Comparison of ENCODE assay signal across 20 cellular contexts in the genomic region with DNA sequence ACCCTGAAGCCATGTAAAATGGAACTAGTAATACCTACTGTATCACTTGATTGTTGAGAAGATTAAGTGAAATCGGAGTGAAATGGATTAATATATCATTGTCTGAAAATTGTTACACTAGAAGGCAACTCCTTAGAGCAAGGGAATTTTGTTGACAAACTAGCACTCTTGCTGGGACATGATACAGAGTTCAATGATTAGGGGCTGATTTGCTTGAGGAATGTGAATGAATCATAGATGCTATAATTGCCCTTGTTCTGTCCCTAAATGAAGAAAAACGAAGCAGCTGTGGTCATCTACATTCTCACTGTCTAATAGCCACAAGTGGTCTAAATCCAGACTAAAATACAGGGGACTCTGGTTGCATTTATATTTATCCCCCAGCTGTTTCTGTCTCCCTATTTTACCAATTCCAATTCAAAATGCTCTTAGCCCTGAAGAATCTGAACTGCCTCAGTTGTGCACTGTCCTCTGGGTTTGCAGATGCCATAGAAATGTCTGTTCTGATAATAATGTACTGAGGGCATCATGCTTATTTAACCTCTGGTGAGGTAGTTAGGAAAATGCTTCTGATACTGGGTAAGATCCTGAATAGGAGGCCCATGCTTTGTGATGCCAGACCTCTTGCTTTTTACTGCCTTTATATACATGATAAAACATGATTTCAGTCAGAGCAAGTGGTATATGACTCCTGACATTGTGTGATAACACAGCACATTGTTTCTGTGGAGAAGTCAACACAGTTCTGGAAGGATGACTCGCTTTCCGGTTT.
A peak's percentile ranks its signal among the peaks of the same experiment; 100 is the strongest.
DNase-seq lines count a peak whose midpoint lies in the region; ATAC-seq, FAIRE-seq and TF ChIP-seq lines count a peak whose summit lies in the region.
"Had no signal": no experiment of that assay in that cellular context is flagged by ENCODE, and none has a peak within 500 bp of the region (broad histone marks: within the 10 kb centered on the region; RNA-seq: fewer than 3 reads in every experiment).

No MANE protein-coding gene starts in this region.

- no peaks in the 10 kb centered on the region for H3K9me3 ChIP-seq in HAP-1
- H3K9me3 ChIP-seq in gastroesophageal sphincter, result no peaks in the 10 kb centered on the region
- H3K9me3 ChIP-seq in HepG2 (ENCODE audit: low read length), result no peaks in the 10 kb centered on the region
- H3K9me3 ChIP-seq: Caco-2, ovary, testis had no signal

- no peak overlapping the region for H3K4me3 ChIP-seq in HAP-1
- H3K4me3 ChIP-seq in gastroesophageal sphincter, result no peak overlapping the region
- H3K4me3 ChIP-seq in HepG2 (replicated peaks in 1 of 3; ENCODE audit: insufficient read depth in 1 of 3, low read depth in 2 of 3, low read length in 3 of 3), result no peak overlapping the region
- H3K4me3 ChIP-seq: K562, ovary, testis had no signal

- intact Hi-C loops in HepG2 (cut with micrococcal nuclease; ENCODE audit: unreplicated experiment), result no loop called here

- TF ChIP-seq POLR2A in gastroesophageal sphincter (IDR thresholded peaks at IDR 0.05), result no peak
- no peak for TF ChIP-seq POLR2A in HepG2 (IDR thresholded peaks at IDR 0.05; ENCODE audit: insufficient read depth in 1 of 2, low read depth in 2 of 2, low read length in 2 of 2)

- POLR2A ChIA-PET in HepG2 (lab: Yijun Ruan, JAX), result no interaction called here

- BruUV-seq in HepG2 (replicated peaks; lab: Mats Ljungman, UMichigan), result no TSS peak

- TF ChIP-seq RAD21 in HepG2 (CRISPR knock-in tag; IDR thresholded peaks at IDR 0.05), result no peak

- 66 to 69% methylated on average over 4 of the region's 4 CpGs for WGBS in gastroesophageal sphincter (ENCODE audit: low coverage in 1 of 2), 2 donors
- 4% methylated on average over 4 of the region's 4 CpGs for WGBS in HepG2 (ENCODE audit: low lambda C conversion rate)

- H3K27ac ChIP-seq in gastroesophageal sphincter (peak overlapping the region in 1 of 4 donors; percentile 29), HepG2 (ENCODE audit: extremely low read length, insufficient read depth, low read length) (no peak overlapping the region)
- H3K27ac ChIP-seq: ovary, testis had no signal

- no peaks in the 10 kb centered on the region for H3K36me3 ChIP-seq in HAP-1 (replicated peaks)
- H3K36me3 ChIP-seq in gastroesophageal sphincter, result no peaks in the 10 kb centered on the region
- H3K36me3 ChIP-seq in HepG2 (replicated peaks in 1 of 2; ENCODE audit: control insufficient read depth in 1 of 2, insufficient read depth in 2 of 2, low read length in 2 of 2), result no peaks in the 10 kb centered on the region
- H3K36me3 ChIP-seq: ovary had no signal

- no peak for FAIRE-seq in HepG2 (lab: Jason Lieb, UNC)
- FAIRE-seq: GM12891, K562 had no signal

- no peaks in the 10 kb centered on the region for H3K27me3 ChIP-seq in HAP-1 (ENCODE audit: low read depth)
- H3K27me3 ChIP-seq in gastroesophageal sphincter, result no peaks in the 10 kb centered on the region
- no peaks in the 10 kb centered on the region for H3K27me3 ChIP-seq in HepG2 (ENCODE audit: control insufficient read depth in 1 of 2, insufficient read depth in 2 of 2, low read length in 2 of 2)
- H3K27me3 ChIP-seq: ovary, testis had no signal

- no peak overlapping the region for H3K4me2 ChIP-seq in HepG2 (ENCODE audit: low read depth, low read length)

- H3K4me1 ChIP-seq in HAP-1, result peaks cover 35% of the 10 kb centered on the region
- no peaks in the 10 kb centered on the region for H3K4me1 ChIP-seq in gastroesophageal sphincter
- H3K4me1 ChIP-seq in HepG2 (ENCODE audit: insufficient read depth, low read length), result no peaks in the 10 kb centered on the region
- H3K4me1 ChIP-seq: Caco-2, testis had no signal

- H4K20me1 ChIP-seq in HepG2 (ENCODE audit: insufficient read depth, low read length), result no peaks in the 10 kb centered on the region

- TF ChIP-seq EP300 in gastroesophageal sphincter (IDR thresholded peaks at IDR 0.05) (no peak), HepG2 (IDR thresholded peaks at IDR 0.05; ENCODE audit: low read depth in 2 of 2, low read length in 2 of 2) (no peak), HepG2 (CRISPR knock-in tag; IDR thresholded peaks at IDR 0.05; ENCODE audit: borderline replicate concordance) (no peak)

- no peak for TF ChIP-seq CTCF in gastroesophageal sphincter (IDR thresholded peaks at IDR 0.05)
- no peak for TF ChIP-seq CTCF in HepG2 (CRISPR knock-in tag; IDR thresholded peaks at IDR 0.05)

- CTCF ChIA-PET in HepG2 (lab: Yijun Ruan, JAX; ENCODE audit: low intra/inter-chr PET ratio, low total read pairs), result no interaction called here

- no peak overlapping the region for H3K9ac ChIP-seq in HepG2 (ENCODE audit: insufficient read depth, low read depth, low read length)

- DNase-seq in HAP-1 (ENCODE audit: low spot score in 2 of 2) (peak; percentile 33 to 73), amniotic epithelial cell (ENCODE audit: low read depth) (peak; percentile 3), foreskin melanocyte (peak; percentile 35), non-pigmented ciliary epithelial cell (ENCODE audit: low read depth) (peak; percentile 28), HepG2 (ENCODE audit: low spot score) (no peak)
- DNase-seq in activated T-cell treated with anti-CD3 and anti-CD28 coated beads, Interleukin-2, amount 50 U/mL, for 48 hours, result no peak
- DNase-seq: activated CD4-positive, alpha-beta T cell treated with anti-CD3 and anti-CD28 coated beads for 36 hours; AML-193; Caco-2; GDM1; NCI-H2081 treated with DMSO at 0.1 percent for 48 hours; NCI-H526; ovary; stimulated activated CD4-positive, alpha-beta T cell treated with anti-CD3 and anti-CD28 coated beads, Interleukin-4, amount 100 ng/mL, for 24 hours; testis had no signal

- ATAC-seq in gastroesophageal sphincter (no peak), HG02571 (IDR thresholded peaks at IDR 0.05; ENCODE audit: unreplicated experiment) (no peak), HepG2 (no peak)
- ATAC-seq: activated CD4-positive, alpha-beta T cell treated with anti-CD3 and anti-CD28 coated beads for 36 hours; K562; left lobe of liver had no signal

- H3K79me2 ChIP-seq in HepG2 (ENCODE audit: insufficient read depth, low read length), result no peaks in the 10 kb centered on the region

- in situ Hi-C loops in HAP-1 (cut with MboI; ENCODE audit: low sequenced_read_pairs) (no loop called here), HepG2 (cut with HindIII; ENCODE audit: extremely low pct_ligation_motif_present, low pct_unique_long_range_greater_than_20kb) (no loop called here)

- H2AFZ ChIP-seq in HepG2 (ENCODE audit: low read length), result no peak overlapping the region

TF ChIP-seq in HepG2, 621 proteins besides CTCF, POLR2A, EP300 and RAD21:
- TF ChIP-seq USF2 (IDR thresholded peaks at IDR 0.05; ENCODE audit: low read depth, low read length) (no peak), USF2 (CRISPR knock-in tag; IDR thresholded peaks at IDR 0.05; ENCODE audit: borderline replicate concordance) (no peak), SMAD9 (CRISPR knock-in tag; IDR thresholded peaks at IDR 0.05) (no peak), ZNF512 (CRISPR knock-in tag; IDR thresholded peaks at IDR 0.05) (no peak), ZSCAN9 (CRISPR knock-in tag; IDR thresholded peaks at IDR 0.05; ENCODE audit: borderline replicate concordance) (no peak), GFI1 (CRISPR knock-in tag; IDR thresholded peaks at IDR 0.05; ENCODE audit: borderline replicate concordance) (no peak), MIER2 (CRISPR knock-in tag; IDR thresholded peaks at IDR 0.05) (no peak), ASH2L (IDR thresholded peaks at IDR 0.05; ENCODE audit: insufficient read length, low read depth, low read length) (no peak)
- TF ChIP-seq, protein P1, sequence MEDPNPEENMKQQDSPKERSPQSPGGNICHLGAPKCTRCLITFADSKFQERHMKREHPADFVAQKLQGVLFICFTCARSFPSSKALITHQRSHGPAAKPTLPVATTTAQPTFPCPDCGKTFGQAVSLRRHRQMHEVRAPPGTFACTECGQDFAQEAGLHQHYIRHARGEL (CRISPR knock-in tag; IDR thresholded peaks at IDR 0.05), result no peak

Comparison
In these comparisons a context has a peak if more than half of its experiments do, and no peak if none do; other contexts are left out.
1. DNase-seq: peak in HAP-1 (2 of 2), amniotic epithelial cell (single experiment), foreskin melanocyte (single experiment) and non-pigmented ciliary epithelial cell (single experiment); none in HepG2 (single experiment) and activated T-cell treated with anti-CD3 and anti-CD28 coated beads, Interleukin-2, amount 50 U/mL, for 48 hours (0 of 2).